22 cellular contexts compared by ENCODE assay signal in genomic region chr6:88365656-88366055, GRCh38.
"Had no signal": no experiment of that assay in that cellular context is flagged by ENCODE, and none has a peak within 500 bp of the region (broad histone marks: within the 10 kb centered on the region; RNA-seq: fewer than 3 reads in every experiment).

No MANE protein-coding gene starts in this region.

- ATAC-seq: heart right ventricle; left cardiac atrium; left lung; mucosa of descending colon; natural killer cell treated with Interleukin-12 subunit alpha and Interleukin-12 subunit beta and Interleukin-15 and Interleukin-18, amount 100 ng/mL, for 72 hours; pancreas; right cardiac atrium; stimulated activated naive B cell treated with anti-CD40 and anti-IgM and Interleukin-4, amounts not matched to agents 10 μg/mL and 1 μg/mL and 100 μg/mL, for 72 hours had no signal

- H3K4me3 ChIP-seq: coronary artery, esophagus muscularis mucosa, heart right ventricle, left lung, mucosa of descending colon, pancreas, sigmoid colon had no signal

- DNase-seq: dermis blood vessel endothelial cell; effector memory CD4-positive, alpha-beta T cell; glutamatergic neuron; heart right ventricle; hippocampal formation; left cardiac atrium; left lung; mesenchymal stem cell; mucosa of descending colon; naive B cell; pancreas; right cardiac atrium; sigmoid colon; small intestine; stimulated activated CD4-positive, alpha-beta T cell treated with anti-CD3 and anti-CD28 coated beads, Interleukin-15, amount 100 ng/mL, for 24 hours; stimulated activated CD4-positive, alpha-beta T cell treated with anti-CD3 and anti-CD28 coated beads, Interleukin-2, amount 100 ng/mL, for 48 hours; stimulated activated naive B cell treated with anti-CD40 and anti-IgM and Interleukin-4, amounts not matched to agents 10 μg/mL and 1 μg/mL and 100 μg/mL, for 72 hours; trophoblast cell had no signal

- H3K27ac ChIP-seq: heart right ventricle, left lung, neutrophil, pancreas, sigmoid colon had no signal

- H3K27me3 ChIP-seq: esophagus muscularis mucosa, left lung, neutrophil, pancreas, sigmoid colon had no signal

- H3K4me1 ChIP-seq: heart right ventricle, left lung, pancreas had no signal

- H3K36me3 ChIP-seq: esophagus muscularis mucosa, heart right ventricle, left lung, pancreas, sigmoid colon had no signal

- H3K9me3 ChIP-seq: esophagus muscularis mucosa, heart right ventricle, left lung, mucosa of descending colon, neutrophil, pancreas, sigmoid colon had no signal
